Comparison of ENCODE assay signal across 19 cellular contexts in genomic region chr4:8365951-8366350, GRCh38.
"Had no signal": no experiment of that assay in that cellular context is flagged by ENCODE, and none has a peak within 500 bp of the region (broad histone marks: within the 10 kb centered on the region; RNA-seq: fewer than 3 reads in every experiment).

No MANE protein-coding gene starts in this region.

- FAIRE-seq: astrocyte had no signal

- DNase-seq: activated B cell treated with CpG ODN at 0.5 μM for 24 hours; activated CD4-positive, alpha-beta T cell treated with anti-CD3 and anti-CD28 coated beads for 36 hours; activated CD4-positive, alpha-beta T cell treated with anti-CD3 and anti-CD28 coated beads, Interleukin-2, amount 50 U/mL, for 48 hours; activated naive CD4-positive, alpha-beta T cell treated with Interleukin-2 at 50 U/mL for 16 hours; activated naive CD8-positive, alpha-beta T cell treated with anti-CD3 and anti-CD28 coated beads for 36 hours; activated T-cell treated with anti-CD3 and anti-CD28 coated beads, Interleukin-2, amount 50 U/mL, for 48 hours; colonic mucosa; effector memory CD8-positive, alpha-beta T cell; gastrocnemius medialis; hypothalamus; nucleus accumbens; sigmoid colon; stimulated activated CD4-positive, alpha-beta T cell treated with anti-CD3 and anti-CD28 coated beads, Interleukin-4, amount 100 ng/mL, for 1 hour; stimulated activated naive CD4-positive, alpha-beta T cell treated with Interleukin-2 at 50 U/mL for 16 hours; SW 1271; T-helper 17 cell had no signal

- H3K27ac ChIP-seq: colonic mucosa, dorsolateral prefrontal cortex, esophagus muscularis mucosa, gastrocnemius medialis, sigmoid colon had no signal

- H3K27me3 ChIP-seq: colonic mucosa, dorsolateral prefrontal cortex, esophagus muscularis mucosa, gastrocnemius medialis, sigmoid colon had no signal

- H3K36me3 ChIP-seq: colonic mucosa had no signal

- H3K9me3 ChIP-seq: colonic mucosa, esophagus muscularis mucosa, gastrocnemius medialis, sigmoid colon had no signal

- H3K4me1 ChIP-seq: colonic mucosa had no signal

- ATAC-seq: activated CD4-positive, alpha-beta T cell treated with anti-CD3 and anti-CD28 coated beads for 36 hours; effector memory CD8-positive, alpha-beta T cell; gastrocnemius medialis; T-helper 17 cell had no signal

- H3K4me3 ChIP-seq: colonic mucosa, dorsolateral prefrontal cortex, esophagus muscularis mucosa, gastrocnemius medialis, sigmoid colon had no signal
